Comparison of ENCODE assay signal across 1 cellular context in genomic region chr1:19922015-19922688, GRCh38.
TF ChIP-seq lines count a peak whose summit lies in the region.

No MANE protein-coding gene starts in this region.

TF ChIP-seq in K562, 482 proteins besides CTCF, POLR2A, EP300 and RAD21:
- TF ChIP-seq CBFB (CRISPR knock-in tag; IDR thresholded peaks at IDR 0.05) = 0 out of 2 replicates have a peak, but pooled peaks have one; percentile 39
- TF ChIP-seq SRSF1 (IDR thresholded peaks at IDR 0.05; ENCODE audit: low read depth, low read length) = no peak
- no peak for TF ChIP-seq HINFP (tag; conservative IDR thresholded peaks at IDR 0.05; ENCODE audit: low read depth)
TF ChIP-seq in K562: peak in this region for 1.
